ENCODE assay signal across 19 cellular contexts in the genomic region with DNA sequence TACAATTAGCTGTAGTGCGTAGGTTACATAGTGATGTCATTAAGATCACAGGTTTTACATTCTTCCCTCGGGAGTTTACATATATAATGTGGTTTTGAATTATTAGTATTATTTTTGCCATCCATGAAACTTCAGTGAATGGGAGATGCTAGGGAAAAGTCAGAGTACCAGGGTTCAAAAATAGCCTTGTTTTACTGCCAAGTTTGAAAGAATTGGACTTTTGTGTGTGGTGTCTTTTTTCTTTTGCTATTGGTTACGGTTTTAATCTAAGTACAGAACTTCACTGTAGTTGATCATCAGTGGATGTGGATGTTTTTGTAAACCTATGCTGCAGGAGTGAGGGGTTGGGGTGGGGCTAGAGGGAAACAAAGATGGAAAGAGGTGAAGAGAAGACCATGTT. TPM values are rescaled to one million over a fixed set of nuclear protein-coding genes. Genes with fewer than 3 reads are reported as not detected.
DNase-seq lines count a peak whose midpoint lies in the region; ATAC-seq and TF ChIP-seq lines count a peak whose summit lies in the region.
"Had no signal": no experiment of that assay in that cellular context is flagged by ENCODE, and none has a peak within 500 bp of the region (broad histone marks: within the 10 kb centered on the region; RNA-seq: fewer than 3 reads in every experiment).

No MANE protein-coding gene starts in this region.

- peaks cover 25% of the 10 kb centered on the region for H3K4me1 ChIP-seq in Loucy (ENCODE audit: insufficient read depth, low read length, poor library complexity, severe bottlenecking)
- H3K4me1 ChIP-seq in upper lobe of left lung, result no peaks in the 10 kb centered on the region
- H3K4me1 ChIP-seq: BLaER1, HAP-1 had no signal

- H3K27ac Mint-ChIP-seq in neural crest cell (ENCODE audit: unreplicated experiment), result peak overlapping the region; percentile 22
- H3K27ac Mint-ChIP-seq: B cell; CD8-positive, alpha-beta T cell; HFFc6 had no signal

- H3K9me2 ChIP-seq in Loucy (replicated peaks; ENCODE audit: low read depth, low read length), result no peaks in the 10 kb centered on the region

- no peak for TF ChIP-seq CTCF in Loucy (conservative IDR thresholded peaks at IDR 0.05; ENCODE audit: low read length)
- TF ChIP-seq CTCF in neural crest cell (conservative IDR thresholded peaks at IDR 0.05), result no peak
- TF ChIP-seq CTCF in GM20000 (IDR thresholded peaks at IDR 0.05; ENCODE audit: extremely low read depth, missing control alignments), result no peak
- no peak for TF ChIP-seq CTCF in upper lobe of left lung (IDR thresholded peaks at IDR 0.05)

- H3K4me3 ChIP-seq in Loucy (ENCODE audit: low read length, poor library complexity, severe bottlenecking) (no peak overlapping the region), upper lobe of left lung (no peak overlapping the region)
- H3K4me3 ChIP-seq: BLaER1, GM12878, HAP-1 had no signal

- TF ChIP-seq EP300 in upper lobe of left lung (IDR thresholded peaks at IDR 0.05), result no peak

- H3K9me3 ChIP-seq in Loucy (ENCODE audit: insufficient read depth, low read depth, low read length) (peaks cover 8% of the 10 kb centered on the region; the same call in 1 of the 2 replicates), upper lobe of left lung (peaks cover 0 to 4% (median 2%) of the 10 kb centered on the region in 4 donors)
- H3K9me3 ChIP-seq: HAP-1 had no signal

- H3K27me3 ChIP-seq in Loucy (ENCODE audit: insufficient read depth, low read length, poor library complexity, severe bottlenecking) (no peaks in the 10 kb centered on the region), upper lobe of left lung (no peaks in the 10 kb centered on the region)
- H3K27me3 ChIP-seq: BLaER1 had no signal

- H2AFZ ChIP-seq in Loucy (ENCODE audit: low read length), result no peak overlapping the region

- H3K79me2 ChIP-seq in Loucy (ENCODE audit: insufficient read depth, low read length), result no peaks in the 10 kb centered on the region; the same call in none of the 2 replicates

- peaks cover 4% of the 10 kb centered on the region for H3K4me1 Mint-ChIP-seq in neural crest cell

- H3K27ac ChIP-seq in upper lobe of left lung, result no peak overlapping the region
- H3K27ac ChIP-seq: BLaER1, C4-2B had no signal

- peak overlapping the region; percentile 28 for H3K4me2 ChIP-seq in Loucy (ENCODE audit: low read depth, low read length, poor library complexity, severe bottlenecking)
- H3K4me2 ChIP-seq: BLaER1 had no signal

- ATAC-seq in upper lobe of left lung (ENCODE audit: low FRiP score in 2 of 2) (no peak), HG03342 (IDR thresholded peaks at IDR 0.05; ENCODE audit: unreplicated experiment) (no peak)
- ATAC-seq: CD8-positive, alpha-beta T cell; GM12878 had no signal

- peaks cover 13% of the 10 kb centered on the region for H3F3A ChIP-seq in Loucy (ENCODE audit: low read depth)

- DNase-seq in foreskin melanocyte, result peak; percentile 74
- no peak for DNase-seq in neural crest cell (ENCODE audit: low read depth, low spot score)
- no peak for DNase-seq in GM20000 (ENCODE audit: low spot score)
- DNase-seq in upper lobe of left lung, result no peak
- DNase-seq: CD4-positive, CD25-positive, alpha-beta regulatory T cell; CD8-positive, alpha-beta T cell; DMS 273 treated with DMSO at 0.1 percent for 48 hours; DMS79; EL; GDM1; GOT3; HFFc6 had no signal

- peaks cover 25% of the 10 kb centered on the region for H3K36me3 Mint-ChIP-seq in neural crest cell (ENCODE audit: low read depth)

- no peak overlapping the region for H3K9ac ChIP-seq in Loucy (ENCODE audit: low read depth, low read length, poor library complexity, severe bottlenecking)
- H3K9ac ChIP-seq: BLaER1 had no signal

- WGBS in upper lobe of left lung, 2 donors, result 95 to 98% methylated on average over 3 of the region's 3 CpGs

- H3K27me3 Mint-ChIP-seq in neural crest cell (ENCODE audit: low read depth), result no peaks in the 10 kb centered on the region
- H3K27me3 Mint-ChIP-seq: B cell; CD4-positive, CD25-positive, alpha-beta regulatory T cell had no signal

- H3K4me3 Mint-ChIP-seq in neural crest cell, result no peak overlapping the region
- H3K4me3 Mint-ChIP-seq: B cell; CD4-positive, CD25-positive, alpha-beta regulatory T cell; CD8-positive, alpha-beta T cell; HFFc6 had no signal

- TF ChIP-seq POLR2A in upper lobe of left lung (IDR thresholded peaks at IDR 0.05), result no peak

- no peaks in the 10 kb centered on the region for H4K20me1 ChIP-seq in Loucy (ENCODE audit: insufficient read depth, low read length, poor library complexity, severe bottlenecking)
- H4K20me1 ChIP-seq: BLaER1 had no signal

- peaks cover 12% of the 10 kb centered on the region for H3K9me3 Mint-ChIP-seq in neural crest cell

- H3K36me3 ChIP-seq in Loucy (ENCODE audit: insufficient read depth, low read length) (peaks cover 36% of the 10 kb centered on the region), upper lobe of left lung (peaks cover 3 to 36% (median 11%) of the 10 kb centered on the region in 4 donors)
- H3K36me3 ChIP-seq: HAP-1 had no signal

RNA-seq across cellular contexts. Expression of a gene that starts 20.7 kb away (rescaled TPM):
- 10.1 and 13.4 TPM in 2 replicates for total RNA-seq in neural crest cell
- 10 to 100 TPM in 5 of 6 donors, 1 to 10 TPM in 1; 8.4 to 18.8 (median 17.0) TPM for total RNA-seq in upper lobe of left lung
